19 cellular contexts compared by ENCODE assay signal in the genomic region with DNA sequence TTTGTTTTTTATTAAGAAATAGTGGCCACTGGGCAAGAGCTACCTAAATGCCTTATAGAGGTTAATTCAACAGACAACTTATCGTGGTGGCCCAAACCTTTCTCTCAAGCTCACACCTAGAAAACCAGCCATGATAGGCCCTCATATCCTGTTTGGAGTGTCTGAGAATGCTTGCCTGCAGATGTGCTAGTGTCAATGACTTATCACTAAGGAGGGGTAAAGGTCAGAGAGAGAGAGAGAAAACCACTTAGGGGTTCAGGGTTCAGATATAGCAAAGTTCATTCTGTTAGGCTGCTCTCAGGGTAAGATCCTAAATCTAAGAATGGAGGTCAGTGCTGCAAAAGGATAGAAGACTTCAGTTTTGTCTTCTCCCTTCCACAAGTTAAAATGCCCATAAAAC. TPM values are rescaled to one million over a fixed set of nuclear protein-coding genes. Genes with fewer than 3 reads are reported as not detected.
DNase-seq lines count a peak whose midpoint lies in the region; ATAC-seq, FAIRE-seq and TF ChIP-seq lines count a peak whose summit lies in the region.
"Had no signal": no experiment of that assay in that cellular context is flagged by ENCODE, and none has a peak within 500 bp of the region (broad histone marks: within the 10 kb centered on the region; RNA-seq: fewer than 3 reads in every experiment).

No MANE protein-coding gene starts in this region.

- in situ Hi-C loops in brain microvascular endothelial cell (cut with HindIII; ENCODE audit: low pct_ligation_motif_present, low sequenced_read_pairs): no loop called here

- H3K4me3 ChIP-seq in small intestine (ENCODE audit: low read depth in 1 of 2, low read length in 2 of 2) (no peak overlapping the region), brain microvascular endothelial cell (ENCODE audit: low read depth, low read length) (no peak overlapping the region)
- H3K4me3 ChIP-seq: GM12878, GM23338 had no signal

- FAIRE-seq in small intestine (lab: Jason Lieb, UNC): no peak
- FAIRE-seq: D721Med, GM12878 had no signal

- H3K9me3 Mint-ChIP-seq in activated naive CD8-positive, alpha-beta T cell treated with anti-CD3 and anti-CD28 coated beads, Interleukin-2, amount 50 U/mL, for 24 hours: peaks cover 4% of the 10 kb centered on the region
- H3K9me3 Mint-ChIP-seq in activated naive CD8-positive, alpha-beta T cell treated with anti-CD3 and anti-CD28 coated beads for 36 hours: peaks cover 1% of the 10 kb centered on the region
- H3K9me3 Mint-ChIP-seq in activated T-helper 2 cell treated with anti-CD3 and anti-CD28 coated beads, Interferon-gamma antibody, Interleukin-2, Interleukin-4, amounts not matched to agents 10 μg/mL and 5 μg/mL and 100 μg/mL, durations not matched to agents 14 hours and 24 hours and 36 hours: no peaks in the 10 kb centered on the region
- H3K9me3 Mint-ChIP-seq: CD4-positive, alpha-beta memory T cell; GM23338; H9 had no signal

- WGBS in small intestine, 3 donors: 41 to 78% (median 45%) methylated on average over 1 of the region's 1 CpG

- ATAC-seq in activated naive CD8-positive, alpha-beta T cell treated with anti-CD3 and anti-CD28 coated beads, Interleukin-2, amount 50 U/mL, for 24 hours: peak; percentile 42
- ATAC-seq in left colon (peak; percentile 62), HG02588 (IDR thresholded peaks at IDR 0.05; ENCODE audit: unreplicated experiment) (no peak)
- ATAC-seq: GM12878, GM23338, HCT116 had no signal

- H3K36me3 Mint-ChIP-seq in activated naive CD8-positive, alpha-beta T cell treated with anti-CD3 and anti-CD28 coated beads, Interleukin-2, amount 50 U/mL, for 24 hours (ENCODE audit: low read depth): peaks cover 5% of the 10 kb centered on the region
- H3K36me3 Mint-ChIP-seq in activated naive CD8-positive, alpha-beta T cell treated with anti-CD3 and anti-CD28 coated beads for 36 hours: peaks cover 3% of the 10 kb centered on the region
- H3K36me3 Mint-ChIP-seq in activated T-helper 2 cell treated with anti-CD3 and anti-CD28 coated beads, Interferon-gamma antibody, Interleukin-2, Interleukin-4, amounts not matched to agents 10 μg/mL and 5 μg/mL and 100 μg/mL, durations not matched to agents 14 hours and 24 hours and 36 hours (ENCODE audit: low read depth): no peaks in the 10 kb centered on the region

- no peaks in the 10 kb centered on the region for H3K27me3 ChIP-seq in small intestine (ENCODE audit: control insufficient read depth in 2 of 2, insufficient read depth in 2 of 2, low read length in 2 of 2)
- no peaks in the 10 kb centered on the region for H3K27me3 ChIP-seq in brain microvascular endothelial cell (replicated peaks)

- no peak for TF ChIP-seq CTCF in brain microvascular endothelial cell (IDR thresholded peaks at IDR 0.05; ENCODE audit: low read depth, low read length, missing control alignments)

- no peaks in the 10 kb centered on the region for H3K9me3 ChIP-seq in small intestine (ENCODE audit: control insufficient read depth, low read depth)

- H3K4me1 ChIP-seq in small intestine (ENCODE audit: control insufficient read depth in 2 of 2, insufficient read depth in 1 of 2, low read depth in 1 of 2, low read length in 1 of 2): peaks cover 0 to 16% of the 10 kb centered on the region in 2 donors

- no peak overlapping the region for H3K4me3 Mint-ChIP-seq in activated naive CD8-positive, alpha-beta T cell treated with anti-CD3 and anti-CD28 coated beads, Interleukin-2, amount 50 U/mL, for 24 hours
- no peak overlapping the region for H3K4me3 Mint-ChIP-seq in activated naive CD8-positive, alpha-beta T cell treated with anti-CD3 and anti-CD28 coated beads for 36 hours
- H3K4me3 Mint-ChIP-seq in activated T-helper 2 cell treated with anti-CD3 and anti-CD28 coated beads, Interferon-gamma antibody, Interleukin-2, Interleukin-4, amounts not matched to agents 10 μg/mL and 5 μg/mL and 100 μg/mL, durations not matched to agents 14 hours and 24 hours and 36 hours (ENCODE audit: low read depth): no peak overlapping the region
- H3K4me3 Mint-ChIP-seq: CD4-positive, alpha-beta memory T cell; GM23338; H9 had no signal

- H3K36me3 ChIP-seq in small intestine (ENCODE audit: control insufficient read depth in 2 of 2, insufficient read depth in 2 of 2, low read length in 2 of 2) (no peaks in the 10 kb centered on the region), brain microvascular endothelial cell (replicated peaks) (no peaks in the 10 kb centered on the region)

- no peak for DNase-seq in activated naive CD8-positive, alpha-beta T cell treated with anti-CD3 and anti-CD28 coated beads, Interleukin-2, amount 50 U/mL, for 24 hours
- DNase-seq in activated naive CD8-positive, alpha-beta T cell treated with anti-CD3 and anti-CD28 coated beads for 36 hours: no peak
- no peak for DNase-seq in activated T-helper 2 cell treated with anti-CD3 and anti-CD28 coated beads, Interferon-gamma antibody, Interleukin-2, Interleukin-4, amounts not matched to agents 10 μg/mL and 5 μg/mL and 100 μg/mL, durations not matched to agents 14 hours and 24 hours and 36 hours (ENCODE audit: low spot score)
- DNase-seq in left colon (no peak), small intestine (peak; percentile 88), brain microvascular endothelial cell (no peak), HK-2 (ENCODE audit: unreplicated experiment) (no peak)
- DNase-seq: C1 segment of cervical spinal cord; CD4-positive, alpha-beta memory T cell; DMS 273 treated with DMSO at 0.1 percent for 48 hours; DMS79; EL; GDM1; H9 had no signal

- H3K27ac ChIP-seq in small intestine (ENCODE audit: low read depth in 1 of 2, low read length in 1 of 2) (peak overlapping the region; percentile 7 to 14), brain microvascular endothelial cell (no peak overlapping the region)

- H3K4me1 Mint-ChIP-seq in activated naive CD8-positive, alpha-beta T cell treated with anti-CD3 and anti-CD28 coated beads, Interleukin-2, amount 50 U/mL, for 24 hours: peaks cover 76% of the 10 kb centered on the region
- H3K4me1 Mint-ChIP-seq in activated naive CD8-positive, alpha-beta T cell treated with anti-CD3 and anti-CD28 coated beads for 36 hours: peaks cover 35% of the 10 kb centered on the region
- peaks cover 56% of the 10 kb centered on the region for H3K4me1 Mint-ChIP-seq in activated T-helper 2 cell treated with anti-CD3 and anti-CD28 coated beads, Interferon-gamma antibody, Interleukin-2, Interleukin-4, amounts not matched to agents 10 μg/mL and 5 μg/mL and 100 μg/mL, durations not matched to agents 14 hours and 24 hours and 36 hours (ENCODE audit: low read depth)

- H3K27ac Mint-ChIP-seq in activated naive CD8-positive, alpha-beta T cell treated with anti-CD3 and anti-CD28 coated beads, Interleukin-2, amount 50 U/mL, for 24 hours: peak overlapping the region; percentile 47
- H3K27ac Mint-ChIP-seq in activated naive CD8-positive, alpha-beta T cell treated with anti-CD3 and anti-CD28 coated beads for 36 hours: no peak overlapping the region
- peak overlapping the region; percentile 14 for H3K27ac Mint-ChIP-seq in activated T-helper 2 cell treated with anti-CD3 and anti-CD28 coated beads, Interferon-gamma antibody, Interleukin-2, Interleukin-4, amounts not matched to agents 10 μg/mL and 5 μg/mL and 100 μg/mL, durations not matched to agents 14 hours and 24 hours and 36 hours
- H3K27ac Mint-ChIP-seq: CD4-positive, alpha-beta memory T cell; GM23338; H9 had no signal

- intact Hi-C loops in activated T-helper 2 cell treated with anti-CD3 and anti-CD28 coated beads, Interferon-gamma antibody, Interleukin-2, Interleukin-4, amounts not matched to agents 10 μg/mL and 5 μg/mL and 100 μg/mL, durations not matched to agents 14 hours and 24 hours and 36 hours (cut with micrococcal nuclease): loop anchor here (5.0 kb wide), 1 partner anchor 35 kb away; no protein-coding TSS in a partner anchor
- intact Hi-C loops in left colon (cut with DNase I, micrococcal nuclease): no loop called here

- peaks cover 3% of the 10 kb centered on the region for H3K27me3 Mint-ChIP-seq in activated naive CD8-positive, alpha-beta T cell treated with anti-CD3 and anti-CD28 coated beads, Interleukin-2, amount 50 U/mL, for 24 hours
- H3K27me3 Mint-ChIP-seq in activated naive CD8-positive, alpha-beta T cell treated with anti-CD3 and anti-CD28 coated beads for 36 hours: no peaks in the 10 kb centered on the region
- no peaks in the 10 kb centered on the region for H3K27me3 Mint-ChIP-seq in activated T-helper 2 cell treated with anti-CD3 and anti-CD28 coated beads, Interferon-gamma antibody, Interleukin-2, Interleukin-4, amounts not matched to agents 10 μg/mL and 5 μg/mL and 100 μg/mL, durations not matched to agents 14 hours and 24 hours and 36 hours (ENCODE audit: low read depth)
- H3K27me3 Mint-ChIP-seq: CD4-positive, alpha-beta memory T cell had no signal

RNA-seq across cellular contexts. Expression of gene B3GNT5, which starts 30.4 kb away (rescaled TPM):
- 10 to 100 TPM; 11.3 to 13.3 TPM for total RNA-seq in activated naive CD8-positive, alpha-beta T cell treated with anti-CD3 and anti-CD28 coated beads for 36 hours
- total RNA-seq in activated T-helper 2 cell treated with anti-CD3 and anti-CD28 coated beads, Interferon-gamma antibody, Interleukin-2, Interleukin-4, amounts not matched to agents 10 μg/mL and 5 μg/mL and 100 μg/mL, durations not matched to agents 14 hours and 24 hours and 36 hours: 41.0 and 41.7 TPM in 2 replicates
- total RNA-seq in left colon: 100 to 1,000 TPM in 1 of 2 donors, 10 to 100 TPM in 1; 80.3 to 106 TPM
- polyA plus RNA-seq in small intestine: 10 to 100 TPM; 23.4 to 47.9 (median 42.7) TPM
